Comparison of ENCODE assay signal across 10 cellular contexts in genomic region chr2:24160761-24161160, GRCh38. TPM values are rescaled to one million over a fixed set of nuclear protein-coding genes. Genes with fewer than 3 reads are reported as not detected.
"Had no signal": no experiment of that assay in that cellular context is flagged by ENCODE, and none has a peak within 500 bp of the region (broad histone marks: within the 10 kb centered on the region; RNA-seq: fewer than 3 reads in every experiment).

No MANE protein-coding gene starts in this region.

- H3K4me3 ChIP-seq: K562 had no signal

- H3K27ac ChIP-seq: HL-60, KMS-11 had no signal

- ATAC-seq: K562 had no signal

- H3K9ac ChIP-seq: KMS-11 had no signal

- H3K4me2 ChIP-seq: KMS-11 had no signal

- DNase-seq: IMR-90, KBM-7, KG1 had no signal

- FAIRE-seq: HTR-8/SVneo, K562 had no signal

RNA-seq across cellular contexts. Expression of gene FAM228A, which starts 14.1 kb away (rescaled TPM):
- total RNA-seq: HT-29, HT1080, IMR-90, K562 had no signal
- polyA plus RNA-seq: IgD-negative memory B cell, IMR-90, K562 had no signal

RNA-seq across cellular contexts. Expression of gene PFN4, which starts 37.6 kb away (rescaled TPM):
- total RNA-seq: HT-29 had no signal
- polyA plus RNA-seq: IgD-negative memory B cell had no signal
